ENCODE assay signal across 21 cellular contexts in genomic region chr3:115388166-115388565, GRCh38.
A peak's percentile ranks its signal among the peaks of the same experiment; 100 is the strongest.
DNase-seq lines count a peak whose midpoint lies in the region; TF ChIP-seq lines count a peak whose summit lies in the region.
"Had no signal": no experiment of that assay in that cellular context is flagged by ENCODE, and none has a peak within 500 bp of the region (broad histone marks: within the 10 kb centered on the region; RNA-seq: fewer than 3 reads in every experiment).

No MANE protein-coding gene starts in this region.

- H3K4me1 Mint-ChIP-seq in activated naive CD8-positive, alpha-beta T cell treated with anti-CD3 and anti-CD28 coated beads for 36 hours: peaks cover 4% of the 10 kb centered on the region
- H3K4me1 Mint-ChIP-seq: B cell had no signal

- H3K36me3 Mint-ChIP-seq in activated naive CD8-positive, alpha-beta T cell treated with anti-CD3 and anti-CD28 coated beads for 36 hours: no peaks in the 10 kb centered on the region

- H3K36me3 ChIP-seq in ascending aorta: no peaks in the 10 kb centered on the region
- H3K36me3 ChIP-seq in tibial artery: no peaks in the 10 kb centered on the region
- no peaks in the 10 kb centered on the region for H3K36me3 ChIP-seq in PC-9 (ENCODE audit: low read depth)
- H3K36me3 ChIP-seq: colonic mucosa had no signal

- no peaks in the 10 kb centered on the region for H3K9me2 ChIP-seq in PC-9 (ENCODE audit: insufficient read depth)

- no peaks in the 10 kb centered on the region for H3K9me3 Mint-ChIP-seq in activated naive CD8-positive, alpha-beta T cell treated with anti-CD3 and anti-CD28 coated beads for 36 hours

- H3K9me3 ChIP-seq in ascending aorta: no peaks in the 10 kb centered on the region
- no peaks in the 10 kb centered on the region for H3K9me3 ChIP-seq in tibial artery
- H3K9me3 ChIP-seq in PC-9 (ENCODE audit: insufficient read depth, low read depth): no peaks in the 10 kb centered on the region
- H3K9me3 ChIP-seq: colonic mucosa had no signal

- BruUV-seq in PC-9 (replicated peaks; lab: Mats Ljungman, UMichigan): no TSS peak

- H3K4me3 ChIP-seq in ascending aorta (peak overlapping the region in 1 of 2 donors; percentile 5), fibroblast of the aortic adventitia (ENCODE audit: low read depth, low read length) (no peak overlapping the region), tibial artery (no peak overlapping the region), PC-9 (no peak overlapping the region)
- H3K4me3 ChIP-seq: colonic mucosa had no signal

- TF ChIP-seq CTCF in ascending aorta (IDR thresholded peaks at IDR 0.05): no peak
- no peak for TF ChIP-seq CTCF in fibroblast of the aortic adventitia (IDR thresholded peaks at IDR 0.05; ENCODE audit: insufficient read depth, low read length)
- TF ChIP-seq CTCF in tibial artery (IDR thresholded peaks at IDR 0.05): no peak
- TF ChIP-seq CTCF in PC-9 (conservative IDR thresholded peaks at IDR 0.05): no peak

- DNase-seq in ascending aorta (ENCODE audit: low spot score in 2 of 2) (no peak), fibroblast of the aortic adventitia (ENCODE audit: low read depth) (peak; percentile 70), middle frontal gyrus (ENCODE audit: extremely low spot score, low spot score) (peak; percentile 49), tibial artery (no peak), PC-9 (no peak)
- no peak for DNase-seq in activated naive CD8-positive, alpha-beta T cell treated with anti-CD3 and anti-CD28 coated beads for 36 hours
- DNase-seq in activated CD4-positive, CD25-positive, alpha-beta regulatory T cell (lab: John Stamatoyannopoulos, UW): no peak
- DNase-seq: activated CD4-positive, alpha-beta T cell treated with anti-CD3 and anti-CD28 coated beads for 48 hours; activated effector memory CD4-positive, alpha-beta T cell treated with Interleukin-2 at 50 U/mL for 16 hours; aorta; colonic mucosa; COR-L47; EL; HCEC 1CT; midbrain; NCI-H1436; NCI-H526 treated with DMSO at 0.1 percent for 48 hours; retina; stimulated activated naive CD4-positive, alpha-beta T cell; trophoblast cell had no signal

- CTCF ChIA-PET in PC-9 (lab: Charles Lee): interaction anchor here (0.7 kb wide), 1 partner anchor 470 kb away, joined by 5 read pairs; no protein-coding TSS in a partner anchor

- H3F3A ChIP-seq in PC-9 (ENCODE audit: insufficient read depth, low read depth): no peaks in the 10 kb centered on the region

- peaks cover 0 to 11% of the 10 kb centered on the region in 2 donors for H3K4me1 ChIP-seq in ascending aorta
- peaks cover 0 to 17% (median 3%) of the 10 kb centered on the region in 4 donors for H3K4me1 ChIP-seq in tibial artery
- no peaks in the 10 kb centered on the region for H3K4me1 ChIP-seq in PC-9 (replicated peaks; ENCODE audit: insufficient read depth)
- H3K4me1 ChIP-seq: colonic mucosa had no signal

- H3K27me3 ChIP-seq in ascending aorta (no peaks in the 10 kb centered on the region), tibial artery (no peaks in the 10 kb centered on the region), PC-9 (ENCODE audit: insufficient read depth, low read depth) (no peaks in the 10 kb centered on the region)
- H3K27me3 ChIP-seq: colonic mucosa had no signal

- no peak overlapping the region for H3K4me3 Mint-ChIP-seq in activated naive CD8-positive, alpha-beta T cell treated with anti-CD3 and anti-CD28 coated beads for 36 hours
- H3K4me3 Mint-ChIP-seq: B cell had no signal

- H3K27ac Mint-ChIP-seq in activated naive CD8-positive, alpha-beta T cell treated with anti-CD3 and anti-CD28 coated beads for 36 hours: no peak overlapping the region
- H3K27ac Mint-ChIP-seq: B cell had no signal

- H3K27me3 Mint-ChIP-seq in activated naive CD8-positive, alpha-beta T cell treated with anti-CD3 and anti-CD28 coated beads for 36 hours: no peaks in the 10 kb centered on the region

- H3K79me2 ChIP-seq in PC-9 (ENCODE audit: low read depth): no peaks in the 10 kb centered on the region

- H3K27ac ChIP-seq in ascending aorta (peak overlapping the region; percentile 27 to 67), tibial artery (peak overlapping the region; percentile 10 to 36), PC-9 (no peak overlapping the region)
- H3K27ac ChIP-seq: colonic mucosa had no signal

- no peaks in the 10 kb centered on the region; the same call in 1 of the 2 replicates for H4K20me1 ChIP-seq in PC-9 (ENCODE audit: insufficient read depth)

- intact Hi-C loops in ascending aorta (cut with DNase I) (no loop called here), tibial artery (cut with DNase I; ENCODE audit: low total_unique reads) (no loop called here), PC-9 (cut with micrococcal nuclease; ENCODE audit: unreplicated experiment) (no loop called here)

- no peak overlapping the region for H3K4me2 ChIP-seq in PC-9

- H2AFZ ChIP-seq in PC-9: no peak overlapping the region

- POLR2A ChIA-PET in PC-9 (lab: Charles Lee; ENCODE audit: unreplicated experiment): no interaction called here

Comparison
In these comparisons a context has a peak if more than half of its experiments do, and no peak if none do; other contexts are left out.
1. DNase-seq: peak in fibroblast of the aortic adventitia (single experiment) and middle frontal gyrus (single experiment); none in ascending aorta (0 of 2), tibial artery (0 of 2), PC-9 (0 of 2), activated naive CD8-positive, alpha-beta T cell treated with anti-CD3 and anti-CD28 coated beads for 36 hours (single experiment) and activated CD4-positive, CD25-positive, alpha-beta regulatory T cell (0 of 4).